1 cellular context compared by ENCODE assay signal in genomic region chr1:166888710-166889109, GRCh38.
TF ChIP-seq lines count a peak whose summit lies in the region.

No MANE protein-coding gene starts in this region.

TF ChIP-seq in K562, 482 proteins besides CTCF, POLR2A, EP300 and RAD21:
- TF ChIP-seq RFX1 (IDR thresholded peaks at IDR 0.05), result peak; percentile 89
- TF ChIP-seq MYNN (IDR thresholded peaks at IDR 0.05), result peak; percentile 68; the same call in 1 of the 2 replicates
- no peak for TF ChIP-seq MYNN (CRISPR knock-in tag; IDR thresholded peaks at IDR 0.05)
- TF ChIP-seq TBL1XR1 (IDR thresholded peaks at IDR 0.05; ENCODE audit: low read length in 2 of 2), result no peak
